ENCODE assay signal across 20 cellular contexts in genomic region chr1:97942161-97943123, GRCh38. TPM values are rescaled to one million over a fixed set of nuclear protein-coding genes. Genes with fewer than 3 reads are reported as not detected.
DNase-seq lines count a peak whose midpoint lies in the region; ATAC-seq lines count a peak whose summit lies in the region.
"Had no signal": no experiment of that assay in that cellular context is flagged by ENCODE, and none has a peak within 500 bp of the region (broad histone marks: within the 10 kb centered on the region; RNA-seq: fewer than 3 reads in every experiment).

No MANE protein-coding gene starts in this region.

- H3K36me3 ChIP-seq in GM23248 (ENCODE audit: low read depth): no peaks in the 10 kb centered on the region
- H3K36me3 ChIP-seq: left ventricle myocardium inferior, SJSA1, vagina had no signal

- no peak for DNase-seq in activated CD4-positive, alpha-beta memory T cell treated with anti-CD3 and anti-CD28 coated beads, Interleukin-2, amount 10 ng/mL, durations not matched to agents 7 days and 5 days
- no peak for DNase-seq in activated CD4-positive, alpha-beta memory T cell treated with anti-CD3 and anti-CD28 coated beads for 36 hours
- DNase-seq in GM23248 (no peak), LoVo (ENCODE audit: low spot score) (no peak)
- DNase-seq in activated T-helper 2 cell treated with anti-CD3 and anti-CD28 coated beads, Interferon-gamma antibody, Interleukin-2, Interleukin-4, amounts not matched to agents 10 μg/mL and 5 μg/mL and 100 μg/mL, durations not matched to agents 14 hours and 24 hours and 36 hours (ENCODE audit: low spot score): no peak
- no peak for DNase-seq in natural killer cell treated with Interleukin-12 subunit alpha and Interleukin-12 subunit beta and Interleukin-15 and Interleukin-18, amount 100 ng/mL, for 72 hours (ENCODE audit: low spot score)
- DNase-seq: activated CD8-positive, alpha-beta memory T cell treated with anti-CD3 and anti-CD28 coated beads for 24 hours; body of pancreas; cortex of kidney; GF-D8; KG1; left ventricle myocardium inferior; mucosa of descending colon; NCI-H526 treated with DMSO at 0.1 percent for 48 hours had no signal

- no peaks in the 10 kb centered on the region for H3K27me3 ChIP-seq in GM23248 (replicated peaks; ENCODE audit: insufficient read depth)
- H3K27me3 ChIP-seq: body of pancreas, SJSA1, vagina had no signal

- peaks cover 46% of the 10 kb centered on the region for H3K4me1 Mint-ChIP-seq in activated CD4-positive, alpha-beta memory T cell treated with anti-CD3 and anti-CD28 coated beads, Interleukin-2, amount 10 ng/mL, durations not matched to agents 7 days and 5 days
- peaks cover 27% of the 10 kb centered on the region for H3K4me1 Mint-ChIP-seq in activated CD4-positive, alpha-beta memory T cell treated with anti-CD3 and anti-CD28 coated beads for 36 hours (ENCODE audit: low read depth)
- peaks cover 42% of the 10 kb centered on the region for H3K4me1 Mint-ChIP-seq in activated T-helper 2 cell treated with anti-CD3 and anti-CD28 coated beads, Interferon-gamma antibody, Interleukin-2, Interleukin-4, amounts not matched to agents 10 μg/mL and 5 μg/mL and 100 μg/mL, durations not matched to agents 14 hours and 24 hours and 36 hours (ENCODE audit: low read depth)
- peaks cover 18 to 21% of the 10 kb centered on the region in 2 donors for H3K4me1 Mint-ChIP-seq in natural killer cell treated with Interleukin-12 subunit alpha and Interleukin-12 subunit beta and Interleukin-15 and Interleukin-18, amount 100 ng/mL, for 72 hours (ENCODE audit: low read depth in 2 of 2)
- H3K4me1 Mint-ChIP-seq: GM23338 had no signal

- ATAC-seq in natural killer cell treated with Interleukin-12 subunit alpha and Interleukin-12 subunit beta and Interleukin-15 and Interleukin-18, amount 100 ng/mL, for 72 hours: peak in 1 of 2 donors; percentile 48
- ATAC-seq in HG03521 (IDR thresholded peaks at IDR 0.05; ENCODE audit: unreplicated experiment) (no peak), GM19328 (IDR thresholded peaks at IDR 0.05; ENCODE audit: unreplicated experiment) (no peak)
- ATAC-seq: body of pancreas, GM23338, mucosa of descending colon, sciatic nerve had no signal

- no peaks in the 10 kb centered on the region for H4K20me1 ChIP-seq in GM23248 (ENCODE audit: insufficient read depth)

- peaks cover 47% of the 10 kb centered on the region for H3K4me1 ChIP-seq in GM23248 (ENCODE audit: insufficient read depth)
- H3K4me1 ChIP-seq: body of pancreas, left ventricle myocardium inferior had no signal

- in situ Hi-C loops in GM23248 (cut with MboI): no loop called here

- H3K9me3 Mint-ChIP-seq in activated CD4-positive, alpha-beta memory T cell treated with anti-CD3 and anti-CD28 coated beads, Interleukin-2, amount 10 ng/mL, durations not matched to agents 7 days and 5 days: peaks cover 7% of the 10 kb centered on the region
- no peaks in the 10 kb centered on the region for H3K9me3 Mint-ChIP-seq in activated CD4-positive, alpha-beta memory T cell treated with anti-CD3 and anti-CD28 coated beads for 36 hours
- H3K9me3 Mint-ChIP-seq in activated T-helper 2 cell treated with anti-CD3 and anti-CD28 coated beads, Interferon-gamma antibody, Interleukin-2, Interleukin-4, amounts not matched to agents 10 μg/mL and 5 μg/mL and 100 μg/mL, durations not matched to agents 14 hours and 24 hours and 36 hours: peaks cover 9% of the 10 kb centered on the region
- no peaks in the 10 kb centered on the region for H3K9me3 Mint-ChIP-seq in natural killer cell treated with Interleukin-12 subunit alpha and Interleukin-12 subunit beta and Interleukin-15 and Interleukin-18, amount 100 ng/mL, for 72 hours
- H3K9me3 Mint-ChIP-seq: GM23338 had no signal

- peak overlapping the region; percentile 49 for H3K4me2 ChIP-seq in GM23248 (ENCODE audit: unreplicated experiment)
- H3K4me2 ChIP-seq: GM23338 had no signal

- peaks cover 42% of the 10 kb centered on the region for H3F3A ChIP-seq in GM23248 (ENCODE audit: insufficient read depth)

- H3K9me2 ChIP-seq in GM23248 (ENCODE audit: insufficient read depth): no peaks in the 10 kb centered on the region

- H3K9ac ChIP-seq in GM23248: 0 out of 2 replicates have a peak overlapping the region, but pooled peaks have one; percentile 3

- CTCF ChIA-PET in activated CD4-positive, alpha-beta memory T cell treated with anti-CD3 and anti-CD28 coated beads, Interleukin-2, amount 10 ng/mL, durations not matched to agents 7 days and 5 days (lab: Charles Lee): no interaction called here
- CTCF ChIA-PET in activated CD4-positive, alpha-beta memory T cell treated with anti-CD3 and anti-CD28 coated beads for 36 hours (lab: Charles Lee): no interaction called here

- H3K4me3 Mint-ChIP-seq in activated CD4-positive, alpha-beta memory T cell treated with anti-CD3 and anti-CD28 coated beads, Interleukin-2, amount 10 ng/mL, durations not matched to agents 7 days and 5 days: peak overlapping the region; percentile 72
- H3K4me3 Mint-ChIP-seq in activated CD4-positive, alpha-beta memory T cell treated with anti-CD3 and anti-CD28 coated beads for 36 hours: no peak overlapping the region
- H3K4me3 Mint-ChIP-seq in activated T-helper 2 cell treated with anti-CD3 and anti-CD28 coated beads, Interferon-gamma antibody, Interleukin-2, Interleukin-4, amounts not matched to agents 10 μg/mL and 5 μg/mL and 100 μg/mL, durations not matched to agents 14 hours and 24 hours and 36 hours (ENCODE audit: low read depth): peak overlapping the region; percentile 45
- peak overlapping the region; percentile 26 for H3K4me3 Mint-ChIP-seq in natural killer cell treated with Interleukin-12 subunit alpha and Interleukin-12 subunit beta and Interleukin-15 and Interleukin-18, amount 100 ng/mL, for 72 hours
- H3K4me3 Mint-ChIP-seq: GM23338 had no signal

- intact Hi-C loops in activated CD4-positive, alpha-beta memory T cell treated with anti-CD3 and anti-CD28 coated beads for 36 hours (cut with micrococcal nuclease): no loop called here
- intact Hi-C loops in activated T-helper 2 cell treated with anti-CD3 and anti-CD28 coated beads, Interferon-gamma antibody, Interleukin-2, Interleukin-4, amounts not matched to agents 10 μg/mL and 5 μg/mL and 100 μg/mL, durations not matched to agents 14 hours and 24 hours and 36 hours (cut with micrococcal nuclease): loop anchor here (1.0 to 5.0 kb wide), 2 partner anchors 21 to 90 kb away; partner anchors contain the start of gene DPYD

- no peaks in the 10 kb centered on the region for H3K79me2 ChIP-seq in GM23248 (ENCODE audit: insufficient read depth)

- peaks cover 8% of the 10 kb centered on the region for H3K36me3 Mint-ChIP-seq in activated CD4-positive, alpha-beta memory T cell treated with anti-CD3 and anti-CD28 coated beads, Interleukin-2, amount 10 ng/mL, durations not matched to agents 7 days and 5 days (ENCODE audit: low read depth)
- H3K36me3 Mint-ChIP-seq in activated CD4-positive, alpha-beta memory T cell treated with anti-CD3 and anti-CD28 coated beads for 36 hours: no peaks in the 10 kb centered on the region
- H3K36me3 Mint-ChIP-seq in activated T-helper 2 cell treated with anti-CD3 and anti-CD28 coated beads, Interferon-gamma antibody, Interleukin-2, Interleukin-4, amounts not matched to agents 10 μg/mL and 5 μg/mL and 100 μg/mL, durations not matched to agents 14 hours and 24 hours and 36 hours (ENCODE audit: low read depth): peaks cover 4% of the 10 kb centered on the region
- H3K36me3 Mint-ChIP-seq in natural killer cell treated with Interleukin-12 subunit alpha and Interleukin-12 subunit beta and Interleukin-15 and Interleukin-18, amount 100 ng/mL, for 72 hours: no peaks in the 10 kb centered on the region

- POLR2A ChIA-PET in activated CD4-positive, alpha-beta memory T cell treated with anti-CD3 and anti-CD28 coated beads, Interleukin-2, amount 10 ng/mL, durations not matched to agents 7 days and 5 days (lab: Charles Lee): interaction anchor here (0.6 to 7.2 kb wide), 4 partner anchors 9 to 23 kb away, joined by 3 to 44 read pairs (median 4); partner anchors contain the start of gene DPYD
- POLR2A ChIA-PET in activated CD4-positive, alpha-beta memory T cell treated with anti-CD3 and anti-CD28 coated beads for 36 hours (lab: Charles Lee): no interaction called here

- WGBS in GM23248 (ENCODE audit: low coverage in 1 of 2, low lambda C conversion rate in 2 of 2, missing lambda C conversion rate in 2 of 2), 2 experiments: 70 to 77% methylated on average over 2 of the region's 2 CpGs

- peak overlapping the region; percentile 39; the same call in 1 of the 2 replicates for H3K4me3 ChIP-seq in GM23248
- H3K4me3 ChIP-seq: body of pancreas, GM23338, left ventricle myocardium inferior, mucosa of descending colon, SJSA1, vagina had no signal

- no peaks in the 10 kb centered on the region for H3K27me3 Mint-ChIP-seq in activated CD4-positive, alpha-beta memory T cell treated with anti-CD3 and anti-CD28 coated beads, Interleukin-2, amount 10 ng/mL, durations not matched to agents 7 days and 5 days
- no peaks in the 10 kb centered on the region for H3K27me3 Mint-ChIP-seq in activated CD4-positive, alpha-beta memory T cell treated with anti-CD3 and anti-CD28 coated beads for 36 hours
- H3K27me3 Mint-ChIP-seq in activated T-helper 2 cell treated with anti-CD3 and anti-CD28 coated beads, Interferon-gamma antibody, Interleukin-2, Interleukin-4, amounts not matched to agents 10 μg/mL and 5 μg/mL and 100 μg/mL, durations not matched to agents 14 hours and 24 hours and 36 hours (ENCODE audit: low read depth): peaks cover 2% of the 10 kb centered on the region
- peaks cover 4 to 7% of the 10 kb centered on the region in 2 donors for H3K27me3 Mint-ChIP-seq in natural killer cell treated with Interleukin-12 subunit alpha and Interleukin-12 subunit beta and Interleukin-15 and Interleukin-18, amount 100 ng/mL, for 72 hours

- H3K27ac ChIP-seq in GM23248: peak overlapping the region; percentile 60
- H3K27ac ChIP-seq: body of pancreas, left ventricle myocardium inferior, SJSA1, vagina had no signal

- H3K9me3 ChIP-seq in GM23248 (ENCODE audit: low read depth): no peaks in the 10 kb centered on the region
- H3K9me3 ChIP-seq: body of pancreas, left ventricle myocardium inferior, mucosa of descending colon, SJSA1, vagina had no signal

- H2AFZ ChIP-seq in GM23248: no peak overlapping the region
- H2AFZ ChIP-seq: GM23338 had no signal

- peak overlapping the region; percentile 82 for H3K27ac Mint-ChIP-seq in activated CD4-positive, alpha-beta memory T cell treated with anti-CD3 and anti-CD28 coated beads, Interleukin-2, amount 10 ng/mL, durations not matched to agents 7 days and 5 days
- no peak overlapping the region for H3K27ac Mint-ChIP-seq in activated CD4-positive, alpha-beta memory T cell treated with anti-CD3 and anti-CD28 coated beads for 36 hours
- H3K27ac Mint-ChIP-seq in activated T-helper 2 cell treated with anti-CD3 and anti-CD28 coated beads, Interferon-gamma antibody, Interleukin-2, Interleukin-4, amounts not matched to agents 10 μg/mL and 5 μg/mL and 100 μg/mL, durations not matched to agents 14 hours and 24 hours and 36 hours: peak overlapping the region; percentile 10
- H3K27ac Mint-ChIP-seq in natural killer cell treated with Interleukin-12 subunit alpha and Interleukin-12 subunit beta and Interleukin-15 and Interleukin-18, amount 100 ng/mL, for 72 hours: no peak overlapping the region
- H3K27ac Mint-ChIP-seq: GM23338 had no signal

RNA-seq across cellular contexts. Expression of gene DPYD, which starts 21.6 kb away (rescaled TPM):
- total RNA-seq in activated CD4-positive, alpha-beta memory T cell treated with anti-CD3 and anti-CD28 coated beads, Interleukin-2, amount 10 ng/mL, durations not matched to agents 7 days and 5 days: 10 to 100 TPM; 42.1 to 44.6 TPM
- total RNA-seq in activated CD4-positive, alpha-beta memory T cell treated with anti-CD3 and anti-CD28 coated beads for 36 hours: 10 to 100 TPM; 11.8 to 12.2 TPM
- total RNA-seq in GM23248 (2014; rRNA removed; shearing (Covaris generic)): 70.7 and 75.5 TPM in 2 replicates
- 38.4 and 38.6 TPM in 2 replicates for polyA plus RNA-seq in GM23248 (2016; fragmentation: Nextera tagmentation; extraction: Ambion mirVana)
- 11.9 and 12.5 TPM in 2 replicates for total RNA-seq in activated T-helper 2 cell treated with anti-CD3 and anti-CD28 coated beads, Interferon-gamma antibody, Interleukin-2, Interleukin-4, amounts not matched to agents 10 μg/mL and 5 μg/mL and 100 μg/mL, durations not matched to agents 14 hours and 24 hours and 36 hours
- total RNA-seq in natural killer cell treated with Interleukin-12 subunit alpha and Interleukin-12 subunit beta and Interleukin-15 and Interleukin-18, amount 100 ng/mL, for 72 hours: 10 to 100 TPM; 33.9 to 34.8 TPM

Comparison
In these comparisons a context has a peak if more than half of its experiments do, and no peak if none do; other contexts are left out.
1. H3K27ac Mint-ChIP-seq: peak in activated CD4-positive, alpha-beta memory T cell treated with anti-CD3 and anti-CD28 coated beads, Interleukin-2, amount 10 ng/mL, durations not matched to agents 7 days and 5 days (single experiment) and activated T-helper 2 cell treated with anti-CD3 and anti-CD28 coated beads, Interferon-gamma antibody, Interleukin-2, Interleukin-4, amounts not matched to agents 10 μg/mL and 5 μg/mL and 100 μg/mL, durations not matched to agents 14 hours and 24 hours and 36 hours (single experiment); none in activated CD4-positive, alpha-beta memory T cell treated with anti-CD3 and anti-CD28 coated beads for 36 hours (single experiment) and natural killer cell treated with Interleukin-12 subunit alpha and Interleukin-12 subunit beta and Interleukin-15 and Interleukin-18, amount 100 ng/mL, for 72 hours (0 of 2).